7 cellular contexts compared by ENCODE assay signal in genomic region chr6:21514288-21514687, GRCh38.
"Had no signal": no experiment of that assay in that cellular context is flagged by ENCODE, and none has a peak within 500 bp of the region (broad histone marks: within the 10 kb centered on the region; RNA-seq: fewer than 3 reads in every experiment).

No MANE protein-coding gene starts in this region.

- H3K4me3 ChIP-seq: GM23338 had no signal

- DNase-seq: H9, HCEC 1CT, KG1 had no signal

- FAIRE-seq: H1, H54, HTR-8/SVneo had no signal
